In genomic region chr3:197454014-197454413, GRCh38 we compare ENCODE assay signal across 9 cellular contexts.
DNase-seq lines count a peak whose midpoint lies in the region; ATAC-seq and TF ChIP-seq lines count a peak whose summit lies in the region.
"Had no signal": no experiment of that assay in that cellular context is flagged by ENCODE, and none has a peak within 500 bp of the region (broad histone marks: within the 10 kb centered on the region; RNA-seq: fewer than 3 reads in every experiment).

No MANE protein-coding gene starts in this region.

- DNase-seq in BJ (ENCODE audit: low read depth), result no peak
- peak; percentile 68 for DNase-seq in GM12865 (ENCODE audit: low read depth)
- no peak for DNase-seq in left colon
- DNase-seq in MG63, result no peak
- no peak for DNase-seq in NOMO-1 treated with dmso at 0.1 percent for 144 hours (lab: John Stamatoyannopoulos, UW; ENCODE audit: unreplicated experiment)

- ATAC-seq in left colon (peak; percentile 43), HG02852 (IDR thresholded peaks at IDR 0.05; ENCODE audit: unreplicated experiment) (no peak), HG03457 (IDR thresholded peaks at IDR 0.05; ENCODE audit: unreplicated experiment) (no peak)
- ATAC-seq: GM23338 had no signal

- TF ChIP-seq CTCF in BJ (IDR thresholded peaks at IDR 0.05; ENCODE audit: insufficient read depth, low read depth, low read length) (peak; percentile 34), GM12865 (IDR thresholded peaks at IDR 0.05; ENCODE audit: insufficient read depth, low read depth, low read length, missing control alignments) (peak; percentile 56), SU-DHL-6 (IDR thresholded peaks at IDR 0.05; ENCODE audit: insufficient read depth, low read length, poor library complexity, severe bottlenecking) (peak; percentile 32)

- no peaks in the 10 kb centered on the region for H3K79me2 ChIP-seq in SU-DHL-6 (ENCODE audit: insufficient read depth, low read length)

- no peak overlapping the region for H3K27ac ChIP-seq in SU-DHL-6 (ENCODE audit: low read depth, low read length)

- no peaks in the 10 kb centered on the region for H3K27me3 ChIP-seq in BJ (ENCODE audit: control insufficient read depth, insufficient read depth, low read length)
- H3K27me3 ChIP-seq in SU-DHL-6 (ENCODE audit: low read length), result no peaks in the 10 kb centered on the region
- no peaks in the 10 kb centered on the region for H3K27me3 ChIP-seq in MG63

- CTCF ChIA-PET in BJ (lab: Yijun Ruan, JAX), result interaction anchor here (0.6 to 2.2 kb wide), 10 partner anchors 11 to 231 kb away, joined by 3 to 26 read pairs (median 4); no protein-coding TSS in a partner anchor

- H3K9me2 ChIP-seq in SU-DHL-6 (replicated peaks; ENCODE audit: insufficient read depth, low read length), result no peaks in the 10 kb centered on the region

- intact Hi-C loops in left colon (cut with DNase I, micrococcal nuclease), result no loop called here

- POLR2A ChIA-PET in BJ (lab: Charles Lee), result no interaction called here

- no peak overlapping the region for H2AFZ ChIP-seq in SU-DHL-6 (ENCODE audit: low read depth, low read length, severe bottlenecking)
- H2AFZ ChIP-seq: GM23338 had no signal

- H3K9ac ChIP-seq in SU-DHL-6 (ENCODE audit: low read length), result no peak overlapping the region

- no peaks in the 10 kb centered on the region for H3K9me3 ChIP-seq in SU-DHL-6 (ENCODE audit: insufficient read depth, low read length)
- no peaks in the 10 kb centered on the region for H3K9me3 ChIP-seq in MG63

- H4K20me1 ChIP-seq in SU-DHL-6 (ENCODE audit: low read depth, low read length), result no peaks in the 10 kb centered on the region

- H3F3A ChIP-seq in SU-DHL-6 (ENCODE audit: insufficient read depth), result no peaks in the 10 kb centered on the region

- no peak overlapping the region for H3K4me2 ChIP-seq in SU-DHL-6 (ENCODE audit: low read depth, low read length, poor library complexity, severe bottlenecking)
- H3K4me2 ChIP-seq: GM23338 had no signal

- H3K36me3 ChIP-seq in BJ (ENCODE audit: control insufficient read depth, insufficient read depth, low read length), result no peaks in the 10 kb centered on the region
- no peaks in the 10 kb centered on the region for H3K36me3 ChIP-seq in SU-DHL-6 (ENCODE audit: low read length)
- H3K36me3 ChIP-seq in MG63, result no peaks in the 10 kb centered on the region

- H3K4me3 ChIP-seq in BJ (ENCODE audit: low read depth, low read length) (no peak overlapping the region), GM12865 (ENCODE audit: low read depth, low read length) (no peak overlapping the region), SU-DHL-6 (ENCODE audit: insufficient read depth, low read length, poor library complexity, severe bottlenecking) (no peak overlapping the region), MG63 (no peak overlapping the region)
- H3K4me3 ChIP-seq: GM23338 had no signal
